In the genomic region with DNA sequence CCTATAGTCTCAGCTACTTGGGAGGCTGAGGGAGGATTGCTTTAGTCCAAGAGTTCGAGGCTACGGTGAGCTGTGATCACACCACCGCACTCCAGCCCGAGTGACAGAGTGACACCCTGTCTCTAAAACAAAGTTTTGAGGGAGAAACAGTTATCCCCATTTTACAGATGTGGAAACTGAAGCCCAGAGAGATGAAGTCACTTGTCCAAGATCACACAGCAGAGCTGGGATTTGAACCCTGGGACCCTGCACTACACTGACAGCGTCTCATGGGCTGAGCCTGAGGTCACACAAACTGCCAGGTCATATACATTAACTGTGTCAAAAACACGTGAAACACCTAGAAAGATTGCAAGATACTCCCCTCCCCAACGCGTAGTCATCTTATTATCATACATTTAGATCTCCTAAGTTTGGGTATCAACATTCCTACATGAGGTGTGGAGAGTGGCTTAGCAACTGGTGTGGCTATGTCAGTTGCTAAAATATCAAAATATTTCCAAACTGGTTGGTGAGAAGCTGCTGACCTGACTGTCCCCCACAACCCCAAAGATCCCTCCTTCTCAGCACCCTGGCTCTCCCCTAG, we compare ENCODE assay signal across 2 cellular contexts.
TF ChIP-seq lines count a peak whose summit lies in the region.

No MANE protein-coding gene starts in this region.

TF ChIP-seq in A549, 52 proteins besides CTCF, POLR2A, EP300 and RAD21:
- TF ChIP-seq ZSCAN20 (CRISPR knock-in tag; IDR thresholded peaks at IDR 0.05), result no peak
- TF ChIP-seq POLR2AphosphoS2 (conservative IDR thresholded peaks at IDR 0.05; ENCODE audit: low read length), result no peak
- no peak for TF ChIP-seq ESRRA (IDR thresholded peaks at IDR 0.05; ENCODE audit: borderline replicate concordance, low read length)
- no peak for TF ChIP-seq PHF8 (IDR thresholded peaks at IDR 0.05; ENCODE audit: borderline replicate concordance, low read depth)
- no peak for TF ChIP-seq CHD4 (IDR thresholded peaks at IDR 0.05; ENCODE audit: borderline replicate concordance)
- no peak for TF ChIP-seq FOXS1 (CRISPR knock-in tag; IDR thresholded peaks at IDR 0.05)
- TF ChIP-seq GATA3 (IDR thresholded peaks at IDR 0.05; ENCODE audit: borderline replicate concordance), result no peak
- TF ChIP-seq ZC3H11A (IDR thresholded peaks at IDR 0.05), result no peak
- TF ChIP-seq, protein P1, sequence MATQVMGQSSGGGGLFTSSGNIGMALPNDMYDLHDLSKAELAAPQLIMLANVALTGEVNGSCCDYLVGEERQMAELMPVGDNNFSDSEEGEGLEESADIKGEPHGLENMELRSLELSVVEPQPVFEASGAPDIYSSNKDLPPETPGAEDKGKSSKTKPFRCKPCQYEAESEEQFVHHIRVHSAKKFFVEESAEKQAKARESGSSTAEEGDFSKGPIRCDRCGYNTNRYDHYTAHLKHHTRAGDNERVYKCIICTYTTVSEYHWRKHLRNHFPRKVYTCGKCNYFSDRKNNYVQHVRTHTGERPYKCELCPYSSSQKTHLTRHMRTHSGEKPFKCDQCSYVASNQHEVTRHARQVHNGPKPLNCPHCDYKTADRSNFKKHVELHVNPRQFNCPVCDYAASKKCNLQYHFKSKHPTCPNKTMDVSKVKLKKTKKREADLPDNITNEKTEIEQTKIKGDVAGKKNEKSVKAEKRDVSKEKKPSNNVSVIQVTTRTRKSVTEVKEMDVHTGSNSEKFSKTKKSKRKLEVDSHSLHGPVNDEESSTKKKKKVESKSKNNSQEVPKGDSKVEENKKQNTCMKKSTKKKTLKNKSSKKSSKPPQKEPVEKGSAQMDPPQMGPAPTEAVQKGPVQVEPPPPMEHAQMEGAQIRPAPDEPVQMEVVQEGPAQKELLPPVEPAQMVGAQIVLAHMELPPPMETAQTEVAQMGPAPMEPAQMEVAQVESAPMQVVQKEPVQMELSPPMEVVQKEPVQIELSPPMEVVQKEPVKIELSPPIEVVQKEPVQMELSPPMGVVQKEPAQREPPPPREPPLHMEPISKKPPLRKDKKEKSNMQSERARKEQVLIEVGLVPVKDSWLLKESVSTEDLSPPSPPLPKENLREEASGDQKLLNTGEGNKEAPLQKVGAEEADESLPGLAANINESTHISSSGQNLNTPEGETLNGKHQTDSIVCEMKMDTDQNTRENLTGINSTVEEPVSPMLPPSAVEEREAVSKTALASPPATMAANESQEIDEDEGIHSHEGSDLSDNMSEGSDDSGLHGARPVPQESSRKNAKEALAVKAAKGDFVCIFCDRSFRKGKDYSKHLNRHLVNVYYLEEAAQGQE (IDR thresholded peaks at IDR 0.05), result no peak
- TF ChIP-seq CBX8 (IDR thresholded peaks at IDR 0.05), result no peak
- no peak for TF ChIP-seq NFE2L2 (conservative IDR thresholded peaks at IDR 0.05; ENCODE audit: low read length)
- no peak for TF ChIP-seq JUNB (IDR thresholded peaks at IDR 0.05)
- TF ChIP-seq, protein P2, sequence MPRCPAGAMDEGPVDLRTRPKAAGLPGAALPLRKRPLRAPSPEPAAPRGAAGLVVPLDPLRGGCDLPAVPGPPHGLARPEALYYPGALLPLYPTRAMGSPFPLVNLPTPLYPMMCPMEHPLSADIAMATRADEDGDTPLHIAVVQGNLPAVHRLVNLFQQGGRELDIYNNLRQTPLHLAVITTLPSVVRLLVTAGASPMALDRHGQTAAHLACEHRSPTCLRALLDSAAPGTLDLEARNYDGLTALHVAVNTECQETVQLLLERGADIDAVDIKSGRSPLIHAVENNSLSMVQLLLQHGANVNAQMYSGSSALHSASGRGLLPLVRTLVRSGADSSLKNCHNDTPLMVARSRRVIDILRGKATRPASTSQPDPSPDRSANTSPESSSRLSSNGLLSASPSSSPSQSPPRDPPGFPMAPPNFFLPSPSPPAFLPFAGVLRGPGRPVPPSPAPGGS (IDR thresholded peaks at IDR 0.05), result no peak
- TF ChIP-seq HOXA7 (CRISPR knock-in tag; IDR thresholded peaks at IDR 0.05), result no peak

TF ChIP-seq in K562, 482 proteins besides CTCF, POLR2A, EP300 and RAD21:
- TF ChIP-seq RBM25 (IDR thresholded peaks at IDR 0.05; ENCODE audit: low read depth, low read length, severe bottlenecking) (peak; percentile 74), KLF16 (IDR thresholded peaks at IDR 0.05) (no peak), ADNP (tag; IDR thresholded peaks at IDR 0.05) (peak; percentile 86), BCOR (IDR thresholded peaks at IDR 0.05) (peak; percentile 74; the same call in 1 of the 2 replicates), KDM1A (IDR thresholded peaks at IDR 0.05) (0 out of 4 replicates have a peak, but pooled peaks of 1 of the 2 experiments have one; percentile 16), ZSCAN32 (CRISPR knock-in tag; IDR thresholded peaks at IDR 0.05) (no peak), RCOR1 (IDR thresholded peaks at IDR 0.05; ENCODE audit: borderline replicate concordance in 1 of 2, low read depth in 2 of 2, low read length in 2 of 2) (0 out of 4 replicates have a peak, but pooled peaks of 1 of the 2 experiments have one; percentile 40)
- TF ChIP-seq, protein P3, sequence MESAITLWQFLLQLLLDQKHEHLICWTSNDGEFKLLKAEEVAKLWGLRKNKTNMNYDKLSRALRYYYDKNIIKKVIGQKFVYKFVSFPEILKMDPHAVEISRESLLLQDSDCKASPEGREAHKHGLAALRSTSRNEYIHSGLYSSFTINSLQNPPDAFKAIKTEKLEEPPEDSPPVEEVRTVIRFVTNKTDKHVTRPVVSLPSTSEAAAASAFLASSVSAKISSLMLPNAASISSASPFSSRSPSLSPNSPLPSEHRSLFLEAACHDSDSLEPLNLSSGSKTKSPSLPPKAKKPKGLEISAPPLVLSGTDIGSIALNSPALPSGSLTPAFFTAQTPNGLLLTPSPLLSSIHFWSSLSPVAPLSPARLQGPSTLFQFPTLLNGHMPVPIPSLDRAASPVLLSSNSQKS (CRISPR knock-in tag; IDR thresholded peaks at IDR 0.05), result no peak
